In the genomic region with DNA sequence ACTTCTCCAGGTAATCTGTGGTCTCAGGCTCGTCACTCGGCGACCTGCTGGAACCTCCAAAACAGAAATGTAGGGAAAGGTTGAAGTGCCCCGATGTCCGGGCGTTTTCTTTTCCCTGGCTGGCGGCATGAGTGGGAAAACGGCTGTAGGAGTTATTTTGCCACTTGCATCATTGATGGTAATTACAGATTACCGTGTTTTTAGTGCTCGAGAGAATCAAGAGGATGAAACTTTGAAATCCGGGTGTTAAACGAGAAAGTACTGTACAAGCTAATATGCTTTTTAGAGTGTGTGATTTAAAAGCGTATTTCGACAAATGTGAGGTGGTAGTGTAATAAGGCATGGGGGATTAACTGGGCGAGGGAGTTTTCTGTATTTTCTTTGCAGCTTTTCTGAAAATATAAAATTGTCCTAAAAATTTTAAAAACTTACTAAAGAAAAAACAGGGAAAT, we compare ENCODE assay signal across 8 cellular contexts. TPM values are rescaled to one million over a fixed set of nuclear protein-coding genes. Genes with fewer than 3 reads are reported as not detected.
A peak's percentile ranks its signal among the peaks of the same experiment; 100 is the strongest.
DNase-seq lines count a peak whose midpoint lies in the region; ATAC-seq and TF ChIP-seq lines count a peak whose summit lies in the region.

No MANE protein-coding gene starts in this region.

- H3K36me3 Mint-ChIP-seq in stimulated activated naive CD8-positive, alpha-beta T cell treated with anti-CD3 and anti-CD28 coated beads, Interleukin-15, Interleukin-2, amounts not matched to agents 100 ng/mL and 50 ng/mL, for 24 hours (ENCODE audit: low read depth): no peaks in the 10 kb centered on the region
- no peaks in the 10 kb centered on the region for H3K36me3 Mint-ChIP-seq in mesothelial cell of epicardium

- no peaks in the 10 kb centered on the region for H3K9me3 Mint-ChIP-seq in stimulated activated naive CD8-positive, alpha-beta T cell treated with anti-CD3 and anti-CD28 coated beads, Interleukin-15, Interleukin-2, amounts not matched to agents 100 ng/mL and 50 ng/mL, for 24 hours
- H3K9me3 Mint-ChIP-seq in mesothelial cell of epicardium: no peaks in the 10 kb centered on the region

- H3K27me3 ChIP-seq in breast epithelium: no peaks in the 10 kb centered on the region

- no peaks in the 10 kb centered on the region for H3K9me3 ChIP-seq in breast epithelium

- H3K27ac ChIP-seq in breast epithelium: peak overlapping the region; percentile 93 to 94

- H3K4me1 ChIP-seq in breast epithelium: peaks cover 0 to 3% of the 10 kb centered on the region in 2 donors

- peak overlapping the region; percentile 77 for H3K4me3 Mint-ChIP-seq in stimulated activated naive CD8-positive, alpha-beta T cell treated with anti-CD3 and anti-CD28 coated beads, Interleukin-15, Interleukin-2, amounts not matched to agents 100 ng/mL and 50 ng/mL, for 24 hours
- H3K4me3 Mint-ChIP-seq in mesothelial cell of epicardium: peak overlapping the region; percentile 75

- no peak for ATAC-seq in stimulated activated naive CD8-positive, alpha-beta T cell treated with anti-CD3 and anti-CD28 coated beads, Interleukin-15, Interleukin-2, amounts not matched to agents 100 U/mL and 50 U/mL, for 24 hours
- ATAC-seq in GM19452 (IDR thresholded peaks at IDR 0.05; ENCODE audit: unreplicated experiment): no peak

- H3K4me3 ChIP-seq in breast epithelium: peak overlapping the region; percentile 68 to 93 (median 75)

- TF ChIP-seq CTCF in breast epithelium (IDR thresholded peaks at IDR 0.05) (no peak), mesothelial cell of epicardium (IDR thresholded peaks at IDR 0.05; ENCODE audit: unreplicated experiment) (no peak)

- peaks cover 52% of the 10 kb centered on the region for H3K27me3 Mint-ChIP-seq in stimulated activated naive CD8-positive, alpha-beta T cell treated with anti-CD3 and anti-CD28 coated beads, Interleukin-15, Interleukin-2, amounts not matched to agents 100 ng/mL and 50 ng/mL, for 24 hours
- peaks cover 40% of the 10 kb centered on the region for H3K27me3 Mint-ChIP-seq in mesothelial cell of epicardium (ENCODE audit: low read depth)

- H3K27ac Mint-ChIP-seq in stimulated activated naive CD8-positive, alpha-beta T cell treated with anti-CD3 and anti-CD28 coated beads, Interleukin-15, Interleukin-2, amounts not matched to agents 100 ng/mL and 50 ng/mL, for 24 hours: no peak overlapping the region
- H3K27ac Mint-ChIP-seq in mesothelial cell of epicardium: peak overlapping the region; percentile 44

- DNase-seq in stimulated activated naive CD8-positive, alpha-beta T cell treated with anti-CD3 and anti-CD28 coated beads, Interleukin-15, Interleukin-2, amounts not matched to agents 100 U/mL and 50 U/mL, for 24 hours: no peak
- DNase-seq in breast epithelium (ENCODE audit: low spot score in 2 of 2): no peak
- DNase-seq in mesothelial cell of epicardium (ENCODE audit: low spot score in 2 of 2, unreplicated experiment in 2 of 2): no peak
- DNase-seq in NCI-H1436 (lab: John Stamatoyannopoulos, UW): no peak
- no peak for DNase-seq in HPDE6-E6E7 (ENCODE audit: extremely low spot score)
- no peak for DNase-seq in NCI-H2107 (lab: John Stamatoyannopoulos, UW)

- no peak for TF ChIP-seq POLR2A in breast epithelium (IDR thresholded peaks at IDR 0.05)

- H3K36me3 ChIP-seq in breast epithelium: no peaks in the 10 kb centered on the region

- H3K4me1 Mint-ChIP-seq in stimulated activated naive CD8-positive, alpha-beta T cell treated with anti-CD3 and anti-CD28 coated beads, Interleukin-15, Interleukin-2, amounts not matched to agents 100 ng/mL and 50 ng/mL, for 24 hours (ENCODE audit: low read depth): peaks cover 7% of the 10 kb centered on the region
- H3K4me1 Mint-ChIP-seq in mesothelial cell of epicardium: peaks cover 28% of the 10 kb centered on the region

- intact Hi-C loops in breast epithelium (cut with DNase I; ENCODE audit: low total_unique reads): loop anchor here (10.0 kb wide), 1 partner anchor 138 kb away; no protein-coding TSS in a partner anchor

RNA-seq across cellular contexts. Expression of gene GRHL1, which starts 0.8 kb away (rescaled TPM):
- total RNA-seq in breast epithelium (10 to 100 TPM in 2 of 3 donors, 1 to 10 TPM in 1; 2.1 to 86.3 (median 40.0) TPM), mesothelial cell of epicardium (8.2 to 10.4 TPM (median 9.7 TPM) in 3 replicates)
